In the genomic region with DNA sequence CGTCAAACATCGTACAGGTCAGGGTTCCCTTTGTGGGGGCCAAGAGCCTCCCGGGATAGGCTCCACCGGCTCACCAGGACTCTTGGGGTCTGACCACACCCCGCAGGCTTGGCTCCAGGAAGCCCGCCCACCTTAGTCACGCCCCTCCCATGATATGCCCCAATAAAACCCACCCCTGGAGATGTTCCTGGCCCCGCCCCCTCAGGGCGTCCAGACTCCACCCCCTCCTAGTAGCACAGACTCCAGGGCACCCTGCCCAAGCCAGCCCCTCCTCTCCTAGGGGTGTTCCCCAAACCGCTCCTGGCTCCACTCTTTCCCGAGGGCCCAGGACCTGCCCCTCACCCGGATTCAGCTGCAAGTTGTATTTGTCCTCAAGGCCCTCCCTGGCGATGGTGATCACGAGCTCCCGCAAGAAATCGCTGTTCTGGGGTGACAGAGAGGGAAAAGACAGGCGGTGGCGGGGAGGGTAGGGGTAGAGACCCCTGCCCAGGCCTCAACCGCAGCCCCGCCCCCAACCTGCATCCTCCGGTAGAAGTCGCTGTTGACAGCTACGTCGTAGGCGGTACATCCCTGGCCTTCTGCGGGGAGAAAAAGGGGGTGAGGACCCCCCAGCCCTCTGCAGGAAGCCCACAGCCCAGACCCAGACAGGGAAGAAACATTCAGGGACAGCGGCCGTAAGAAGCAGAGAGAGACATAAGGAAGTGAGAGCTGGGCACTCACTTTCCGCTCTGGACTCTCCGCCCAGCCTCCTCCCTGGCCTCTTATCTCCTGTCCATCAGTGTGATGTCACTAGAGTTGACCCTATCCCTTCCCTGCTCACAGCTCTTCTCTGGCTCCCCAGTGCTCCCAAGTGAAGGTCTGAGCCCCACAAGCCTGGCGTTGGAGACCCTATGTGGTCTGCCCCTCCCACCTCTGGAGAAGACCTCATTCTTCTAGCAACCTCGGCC, we compare ENCODE assay signal across 9 cellular contexts. TPM values are rescaled to one million over a fixed set of nuclear protein-coding genes. Genes with fewer than 3 reads are reported as not detected.
DNase-seq lines count a peak whose midpoint lies in the region; ATAC-seq and TF ChIP-seq lines count a peak whose summit lies in the region.
"Had no signal": no experiment of that assay in that cellular context is flagged by ENCODE, and none has a peak within 500 bp of the region (broad histone marks: within the 10 kb centered on the region; RNA-seq: fewer than 3 reads in every experiment).

No MANE protein-coding gene starts in this region.

- H2BK20ac ChIP-seq in IMR-90 (ENCODE audit: low read depth, low read length) = no peak overlapping the region

- DNase-seq in NCI-H1436 (lab: John Stamatoyannopoulos, UW) = peak; percentile 33
- DNase-seq in NCI-H1436 treated with DMSO at 0.1 percent for 48 hours (lab: John Stamatoyannopoulos, UW) = no peak
- peak; percentile 8 for DNase-seq in IMR-90
- DNase-seq in activated naive CD8-positive, alpha-beta T cell treated with anti-CD3 and anti-CD28 coated beads, Interleukin-2, amount 50 U/mL, for 24 hours = peak; percentile 58
- no peak for DNase-seq in naive thymus-derived CD8-positive, alpha-beta T cell
- DNase-seq in KBM-7 = no peak
- DNase-seq in middle frontal gyrus (ENCODE audit: extremely low spot score, low spot score) = no peak
- no peak for DNase-seq in T-helper 9 cell

- peaks cover 32% of the 10 kb centered on the region for H3K36me3 Mint-ChIP-seq in activated naive CD8-positive, alpha-beta T cell treated with anti-CD3 and anti-CD28 coated beads, Interleukin-2, amount 50 U/mL, for 24 hours (ENCODE audit: low read depth)
- peaks cover 0 to 33% (median 0%) of the 10 kb centered on the region in 3 donors for H3K36me3 Mint-ChIP-seq in naive thymus-derived CD8-positive, alpha-beta T cell

- no peak overlapping the region for H3K4me2 ChIP-seq in IMR-90 (ENCODE audit: low read depth, low read length)

- dilution Hi-C loops in IMR-90 (cut with HindIII; ENCODE audit: low sequenced_read_pairs, unreplicated experiment) = no loop called here

- peaks cover under 1% of the 10 kb centered on the region for H3K27me3 Mint-ChIP-seq in activated naive CD8-positive, alpha-beta T cell treated with anti-CD3 and anti-CD28 coated beads, Interleukin-2, amount 50 U/mL, for 24 hours
- H3K27me3 Mint-ChIP-seq in naive thymus-derived CD8-positive, alpha-beta T cell = peaks cover 0 to 5% (median 0%) of the 10 kb centered on the region in 5 donors

- intact Hi-C loops in IMR-90 (cut with micrococcal nuclease) = no loop called here

- H4K8ac ChIP-seq in IMR-90 (ENCODE audit: low read depth in 2 of 2, low read length in 2 of 2) = no peak overlapping the region

- H2BK120ac ChIP-seq in IMR-90 (ENCODE audit: low read depth, low read length) = no peak overlapping the region

- H2BK5ac ChIP-seq in IMR-90 (ENCODE audit: low read depth, low read length, poor library complexity, severe bottlenecking) = no peak overlapping the region

- no peak overlapping the region for H3K14ac ChIP-seq in IMR-90 (replicated peaks; ENCODE audit: low read depth, low read length)

- H3K4me3 ChIP-seq in IMR-90 (ENCODE audit: insufficient read depth, low read depth, low read length) = no peak overlapping the region

- H3K23ac ChIP-seq in IMR-90 (ENCODE audit: low read depth, low read length) = no peak overlapping the region

- no peak overlapping the region for H2BK15ac ChIP-seq in IMR-90 (ENCODE audit: low read depth, low read length)

- no TSS peak for BruUV-seq in IMR-90 (replicated peaks; lab: Mats Ljungman, UMichigan)

- no peak overlapping the region for H3K18ac ChIP-seq in IMR-90 (ENCODE audit: low read depth, low read length)

- H2AFZ ChIP-seq in IMR-90 (replicated peaks; ENCODE audit: low read length, poor library complexity) = no peak overlapping the region

- peaks cover 10% of the 10 kb centered on the region for H3K9me1 ChIP-seq in IMR-90 (ENCODE audit: insufficient read depth, low read length)

- no peak overlapping the region for H4K91ac ChIP-seq in IMR-90 (ENCODE audit: insufficient read depth, low read depth, low read length)

- peak overlapping the region; percentile 72 for H2AK9ac ChIP-seq in IMR-90 (replicated peaks; ENCODE audit: low read depth, low read length, poor library complexity)

- POLR2A ChIA-PET in IMR-90 (lab: Charles Lee; ENCODE audit: unreplicated experiment) = no interaction called here
- POLR2A ChIA-PET in naive thymus-derived CD8-positive, alpha-beta T cell (lab: Charles Lee) = interaction anchor here (0.6 to 12.3 kb wide), 5 partner anchors 21 to 559 kb away, joined by 3 to 321 read pairs (median 4); partner anchors contain the start of genes FLT3LG and RPL13A

- no peaks in the 10 kb centered on the region for H3K9me3 Mint-ChIP-seq in activated naive CD8-positive, alpha-beta T cell treated with anti-CD3 and anti-CD28 coated beads, Interleukin-2, amount 50 U/mL, for 24 hours
- H3K9me3 Mint-ChIP-seq in naive thymus-derived CD8-positive, alpha-beta T cell = no peaks in the 10 kb centered on the region

- no peaks in the 10 kb centered on the region for H3K27me3 ChIP-seq in IMR-90 (ENCODE audit: control insufficient read depth, insufficient read depth, low read length)

- in situ Hi-C loops in IMR-90 (cut with MboI; ENCODE audit: low sequenced_read_pairs) (loop anchor here (10.0 kb wide), 1 partner anchor 53 kb away; no protein-coding TSS in a partner anchor), KBM-7 (cut with MboI; ENCODE audit: low pct_unique_long_range_greater_than_20kb, low sequenced_read_pairs) (no loop called here)

- peaks cover 2% of the 10 kb centered on the region; the same call in 1 of the 2 replicates for H3K4me1 ChIP-seq in IMR-90 (ENCODE audit: control insufficient read depth, insufficient read depth, low read length)

- H3K4me3 Mint-ChIP-seq in activated naive CD8-positive, alpha-beta T cell treated with anti-CD3 and anti-CD28 coated beads, Interleukin-2, amount 50 U/mL, for 24 hours = no peak overlapping the region
- H3K4me3 Mint-ChIP-seq in naive thymus-derived CD8-positive, alpha-beta T cell = peak overlapping the region in 1 of 10 donors; percentile 6

- no peak overlapping the region for H3K27ac ChIP-seq in IMR-90 (ENCODE audit: insufficient read depth, low read length)

- no peak overlapping the region for H3K4ac ChIP-seq in IMR-90 (ENCODE audit: low read depth, low read length)

- H3K36me3 ChIP-seq in IMR-90 (ENCODE audit: control insufficient read depth, insufficient read depth, low read length) = peaks cover 4% of the 10 kb centered on the region

- peaks cover 3% of the 10 kb centered on the region; the same call in 1 of the 2 replicates for H4K20me1 ChIP-seq in IMR-90 (ENCODE audit: insufficient read depth, low read length)

- peaks cover 13 to 35% of the 10 kb centered on the region in 2 experiments; a peak in 3 of 4 replicates for H3K79me1 ChIP-seq in IMR-90 (ENCODE audit: low read depth in 1 of 2, low read length in 2 of 2)

- H4K5ac ChIP-seq in IMR-90 (ENCODE audit: low read depth, low read length) = no peak overlapping the region

- no peak for TF ChIP-seq CTCF in IMR-90 (conservative IDR thresholded peaks at IDR 0.05; ENCODE audit: low read depth, low read length)

- CTCF ChIA-PET in IMR-90 (lab: Yijun Ruan, JAX) = no interaction called here

- no peak for ATAC-seq in IMR-90 (ENCODE audit: low read depth)
- ATAC-seq in activated naive CD8-positive, alpha-beta T cell treated with anti-CD3 and anti-CD28 coated beads, Interleukin-2, amount 50 U/mL, for 24 hours = no peak
- no peak for ATAC-seq in naive thymus-derived CD8-positive, alpha-beta T cell

- TF ChIP-seq RAD21 in IMR-90 (IDR thresholded peaks at IDR 0.05; ENCODE audit: low read length) = no peak

- H2AK5ac ChIP-seq in IMR-90 (ENCODE audit: low read depth, low read length) = 0 out of 2 replicates have a peak overlapping the region, but pooled peaks have one; percentile 7

- TF ChIP-seq POLR2A in IMR-90 (IDR thresholded peaks at IDR 0.05; ENCODE audit: low read depth, low read length) = no peak

- no peaks in the 10 kb centered on the region for H3K9me3 ChIP-seq in IMR-90 (ENCODE audit: control insufficient read depth, insufficient read depth, low read length)

- H3K27ac Mint-ChIP-seq in activated naive CD8-positive, alpha-beta T cell treated with anti-CD3 and anti-CD28 coated beads, Interleukin-2, amount 50 U/mL, for 24 hours = no peak overlapping the region
- H3K27ac Mint-ChIP-seq in naive thymus-derived CD8-positive, alpha-beta T cell = peak overlapping the region in 8 of 10 donors; percentile 31 to 89 (median 64)

- WGBS in IMR-90 (ENCODE audit: extremely low coverage in 2 of 2, insufficient read length in 1 of 2), 2 experiments = 59% methylated on average over 10 of the region's 32 CpGs; no CpG with 5 or more reads in 1 of the 2 experiments

- no peak overlapping the region for H3K9ac ChIP-seq in IMR-90 (ENCODE audit: low read depth, low read length)

- no peak overlapping the region for H3K56ac ChIP-seq in IMR-90 (ENCODE audit: extremely low read depth, insufficient read depth, low read length)

- H3K4me1 Mint-ChIP-seq in activated naive CD8-positive, alpha-beta T cell treated with anti-CD3 and anti-CD28 coated beads, Interleukin-2, amount 50 U/mL, for 24 hours = peaks cover 45% of the 10 kb centered on the region
- peaks cover 25 to 63% (median 54%) of the 10 kb centered on the region in 4 donors for H3K4me1 Mint-ChIP-seq in naive thymus-derived CD8-positive, alpha-beta T cell

RNA-seq across cellular contexts. Expression of gene PIH1D1, which starts 3.9 kb away (rescaled TPM):
- total RNA-seq in IMR-90 (2012; rRNA removed) = 122 and 125 TPM in 2 replicates
- 76.8 and 77.9 TPM in 2 replicates for polyA plus RNA-seq in IMR-90 (2012; rRNA removed)
- 69.5 and 71.7 TPM in 2 replicates for polyA plus RNA-seq in IMR-90 (2012; cell fraction: cytosol; rRNA removed)
- polyA plus RNA-seq in IMR-90 (2012; cell fraction: nucleus; rRNA removed; ENCODE audit: low replicate concordance) = 123 and 140 TPM in 2 replicates
- total RNA-seq in naive thymus-derived CD8-positive, alpha-beta T cell = 100 to 1,000 TPM; 157 to 179 TPM
- polyA plus RNA-seq in naive thymus-derived CD8-positive, alpha-beta T cell = 10 to 100 TPM; 85.3 to 88.9 (median 86.7) TPM

RNA-seq across cellular contexts. Expression of gene ALDH16A1, which starts 5.3 kb away (rescaled TPM):
- total RNA-seq in IMR-90 (2012; rRNA removed) = 10.4 and 11.4 TPM in 2 replicates
- 12.1 and 12.9 TPM in 2 replicates for polyA plus RNA-seq in IMR-90 (2012; rRNA removed)
- polyA plus RNA-seq in IMR-90 (2012; cell fraction: cytosol; rRNA removed) = 8.5 and 12.7 TPM in 2 replicates
- polyA plus RNA-seq in IMR-90 (2012; cell fraction: nucleus; rRNA removed; ENCODE audit: low replicate concordance) = 15.2 and 58.9 TPM in 2 replicates
- 10 to 100 TPM; 44.3 to 44.4 TPM for total RNA-seq in naive thymus-derived CD8-positive, alpha-beta T cell
- 10 to 100 TPM; 28.3 to 38.0 (median 30.1) TPM for polyA plus RNA-seq in naive thymus-derived CD8-positive, alpha-beta T cell

RNA-seq across cellular contexts. Expression of gene SLC17A7, which starts 6.4 kb away (rescaled TPM):
- total RNA-seq in IMR-90 (2012; rRNA removed) = not detected in 2 replicates
- 0.03 TPM in 1 of 2 replicates, not detected in the other for polyA plus RNA-seq in IMR-90 (2012; rRNA removed)
- polyA plus RNA-seq in IMR-90 (2012; cell fraction: cytosol; rRNA removed) = 0.04 TPM in 1 of 2 replicates, not detected in the other
- 0.21 and 0.24 TPM in 2 replicates for polyA plus RNA-seq in IMR-90 (2012; cell fraction: nucleus; rRNA removed; ENCODE audit: low replicate concordance)
- total RNA-seq in naive thymus-derived CD8-positive, alpha-beta T cell = under 1 TPM; 0.27 to 0.73 TPM
- polyA plus RNA-seq in naive thymus-derived CD8-positive, alpha-beta T cell = not detected

RNA-seq across cellular contexts. Expression of gene GFY, which starts 22.6 kb away (rescaled TPM):
- total RNA-seq in IMR-90 (2012; rRNA removed) = not detected in 2 replicates
- not detected in 2 replicates for polyA plus RNA-seq in IMR-90 (2012; rRNA removed)
- polyA plus RNA-seq in IMR-90 (2012; cell fraction: cytosol; rRNA removed) = not detected in 2 replicates
- not detected in 2 replicates for polyA plus RNA-seq in IMR-90 (2012; cell fraction: nucleus; rRNA removed; ENCODE audit: low replicate concordance)
- not detected for total RNA-seq in naive thymus-derived CD8-positive, alpha-beta T cell
- not detected for polyA plus RNA-seq in naive thymus-derived CD8-positive, alpha-beta T cell
- total RNA-seq: subcutaneous adipose tissue had no signal

RNA-seq across cellular contexts. Expression of gene PTH2, which starts 24.5 kb away (rescaled TPM):
- not detected in 2 replicates for total RNA-seq in IMR-90 (2012; rRNA removed)
- not detected in 2 replicates for polyA plus RNA-seq in IMR-90 (2012; rRNA removed)
- not detected in 2 replicates for polyA plus RNA-seq in IMR-90 (2012; cell fraction: cytosol; rRNA removed)
- polyA plus RNA-seq in IMR-90 (2012; cell fraction: nucleus; rRNA removed; ENCODE audit: low replicate concordance) = not detected in 2 replicates
- total RNA-seq in naive thymus-derived CD8-positive, alpha-beta T cell = not detected
- polyA plus RNA-seq in naive thymus-derived CD8-positive, alpha-beta T cell = not detected
- total RNA-seq: subcutaneous adipose tissue had no signal

Comparison
In these comparisons a context has a peak if more than half of its experiments do, and no peak if none do; other contexts are left out.
1. DNase-seq: peak in NCI-H1436 (single experiment), IMR-90 (single experiment) and activated naive CD8-positive, alpha-beta T cell treated with anti-CD3 and anti-CD28 coated beads, Interleukin-2, amount 50 U/mL, for 24 hours (single experiment); none in NCI-H1436 treated with DMSO at 0.1 percent for 48 hours (single experiment), naive thymus-derived CD8-positive, alpha-beta T cell (0 of 10), KBM-7 (single experiment), middle frontal gyrus (single experiment) and T-helper 9 cell (single experiment).